Comparison of ENCODE assay signal across 8 cellular contexts in genomic region chr10:113853577-113854018, GRCh38. TPM values are rescaled to one million over a fixed set of nuclear protein-coding genes. Genes with fewer than 3 reads are reported as not detected.
DNase-seq lines count a peak whose midpoint lies in the region; ATAC-seq, FAIRE-seq and TF ChIP-seq lines count a peak whose summit lies in the region.

No MANE protein-coding gene starts in this region.

- TF ChIP-seq CTCF in Caco-2 (IDR thresholded peaks at IDR 0.05; ENCODE audit: insufficient read depth in 1 of 2, low read depth in 1 of 2, low read length in 1 of 2, severe bottlenecking in 1 of 2, unreplicated experiment in 1 of 2), result no peak

- no peaks in the 10 kb centered on the region for H3K9me3 Mint-ChIP-seq in Caco-2 (ENCODE audit: unreplicated experiment)
- no peaks in the 10 kb centered on the region for H3K9me3 Mint-ChIP-seq in effector memory CD8-positive, alpha-beta T cell
- no peaks in the 10 kb centered on the region for H3K9me3 Mint-ChIP-seq in naive thymus-derived CD8-positive, alpha-beta T cell

- no peaks in the 10 kb centered on the region for H3K36me3 ChIP-seq in Caco-2 (ENCODE audit: control insufficient read depth, insufficient read depth, low read length)

- H3K27me3 ChIP-seq in Caco-2 (replicated peaks; ENCODE audit: control insufficient read depth, insufficient read depth, low read length), result no peaks in the 10 kb centered on the region

- DNase-seq in Caco-2 (no peak), NCI-H460 (ENCODE audit: extremely low read depth, low read depth) (peak; percentile 18), frontal cortex (ENCODE audit: low spot score in 2 of 2) (no peak)
- DNase-seq in effector memory CD8-positive, alpha-beta T cell, result no peak
- DNase-seq in naive thymus-derived CD8-positive, alpha-beta T cell, result peak in 1 of 10 donors; percentile 2

- H3K36me3 Mint-ChIP-seq in Caco-2 (ENCODE audit: insufficient read depth, unreplicated experiment), result peaks cover 6% of the 10 kb centered on the region
- peaks cover 25% of the 10 kb centered on the region for H3K36me3 Mint-ChIP-seq in effector memory CD8-positive, alpha-beta T cell (ENCODE audit: insufficient read depth)
- H3K36me3 Mint-ChIP-seq in naive thymus-derived CD8-positive, alpha-beta T cell, result peaks cover 5 to 11% (median 8%) of the 10 kb centered on the region in 3 donors

- no peak for ATAC-seq in effector memory CD8-positive, alpha-beta T cell (replicated peaks)
- no peak for ATAC-seq in naive thymus-derived CD8-positive, alpha-beta T cell
- ATAC-seq in HG02623 (IDR thresholded peaks at IDR 0.05; ENCODE audit: unreplicated experiment) (no peak), GM19328 (IDR thresholded peaks at IDR 0.05; ENCODE audit: unreplicated experiment) (no peak), GM18909 (IDR thresholded peaks at IDR 0.05; ENCODE audit: poor library complexity, unreplicated experiment) (no peak)

- POLR2A ChIA-PET in Caco-2 (lab: Charles Lee), result no interaction called here
- POLR2A ChIA-PET in naive thymus-derived CD8-positive, alpha-beta T cell (lab: Charles Lee), result no interaction called here

- no TSS peak for BruUV-seq in Caco-2 (replicated peaks; lab: Mats Ljungman, UMichigan)

- no peaks in the 10 kb centered on the region for H3K27me3 Mint-ChIP-seq in Caco-2 (ENCODE audit: insufficient read depth, unreplicated experiment)
- no peaks in the 10 kb centered on the region for H3K27me3 Mint-ChIP-seq in effector memory CD8-positive, alpha-beta T cell
- H3K27me3 Mint-ChIP-seq in naive thymus-derived CD8-positive, alpha-beta T cell, result no peaks in the 10 kb centered on the region

- FAIRE-seq in frontal cortex (lab: Jason Lieb, UNC), result no peak

- peak overlapping the region; percentile 98 for H3K4me3 Mint-ChIP-seq in Caco-2 (ENCODE audit: unreplicated experiment)
- peak overlapping the region; percentile 98 for H3K4me3 Mint-ChIP-seq in effector memory CD8-positive, alpha-beta T cell
- H3K4me3 Mint-ChIP-seq in naive thymus-derived CD8-positive, alpha-beta T cell, result peak overlapping the region; percentile 96 to 100 (median 98)

- H3K27ac Mint-ChIP-seq in Caco-2 (ENCODE audit: unreplicated experiment), result peak overlapping the region; percentile 99
- peak overlapping the region; percentile 98 for H3K27ac Mint-ChIP-seq in effector memory CD8-positive, alpha-beta T cell
- H3K27ac Mint-ChIP-seq in naive thymus-derived CD8-positive, alpha-beta T cell, result peak overlapping the region; percentile 88 to 98 (median 96)

- intact Hi-C loops in Caco-2 (cut with micrococcal nuclease; ENCODE audit: unreplicated experiment), result loop anchor here (5.0 kb wide), 2 partner anchors 116 to 146 kb away; no protein-coding TSS in a partner anchor

- H3K9me3 ChIP-seq in Caco-2, result no peaks in the 10 kb centered on the region

- peak overlapping the region; percentile 94 for H3K4me3 ChIP-seq in Caco-2 (ENCODE audit: low read depth, low read length)

- no peaks in the 10 kb centered on the region for H3K4me1 Mint-ChIP-seq in Caco-2 (ENCODE audit: low read depth, unreplicated experiment)
- peaks cover 30 to 48% of the 10 kb centered on the region in 2 donors for H3K4me1 Mint-ChIP-seq in effector memory CD8-positive, alpha-beta T cell (ENCODE audit: low read depth in 2 of 2)
- peaks cover 15 to 62% (median 39%) of the 10 kb centered on the region in 4 donors for H3K4me1 Mint-ChIP-seq in naive thymus-derived CD8-positive, alpha-beta T cell

- CTCF ChIA-PET in Caco-2 (lab: Charles Lee), result no interaction called here

- peaks cover 18% of the 10 kb centered on the region for H3K4me1 ChIP-seq in Caco-2

RNA-seq across cellular contexts. Expression of gene DCLRE1A, which starts 0.3 kb away (rescaled TPM):
- total RNA-seq in Caco-2 (2022) (13.3 and 13.5 TPM in 2 replicates), frontal cortex (16.7 TPM)
- total RNA-seq in NCI-H460 (2014; rRNA removed; shearing (Covaris generic)), result 22.3 and 23.5 TPM in 2 replicates
- 16.1 and 21.0 TPM in 2 replicates for polyA plus RNA-seq in NCI-H460 (2014; cell fraction: nucleus; rRNA removed)
- 1 to 10 TPM; 4.3 to 4.5 TPM for total RNA-seq in naive thymus-derived CD8-positive, alpha-beta T cell
- polyA plus RNA-seq in naive thymus-derived CD8-positive, alpha-beta T cell, result 1 to 10 TPM; 2.3 to 4.8 (median 3.8) TPM

RNA-seq across cellular contexts. Expression of gene NHLRC2, which starts 0.9 kb away (rescaled TPM):
- 30.8 and 37.4 TPM in 2 replicates for total RNA-seq in Caco-2 (2022)
- 22.9 and 27.3 TPM in 2 replicates for total RNA-seq in NCI-H460 (2014; rRNA removed; shearing (Covaris generic))
- 16.3 and 26.2 TPM in 2 replicates for polyA plus RNA-seq in NCI-H460 (2014; cell fraction: nucleus; rRNA removed)
- 10 to 100 TPM; 22.7 to 25.4 TPM for total RNA-seq in naive thymus-derived CD8-positive, alpha-beta T cell
- 1 to 10 TPM; 3.4 to 7.8 (median 6.7) TPM for polyA plus RNA-seq in naive thymus-derived CD8-positive, alpha-beta T cell
- total RNA-seq in frontal cortex, result 20.4 TPM
